29 cellular contexts compared by ENCODE assay signal in genomic region chr11:58127350-58127749, GRCh38. TPM values are rescaled to one million over a fixed set of nuclear protein-coding genes. Genes with fewer than 3 reads are reported as not detected.
"Had no signal": no experiment of that assay in that cellular context is flagged by ENCODE, and none has a peak within 500 bp of the region (broad histone marks: within the 10 kb centered on the region; RNA-seq: fewer than 3 reads in every experiment).

No MANE protein-coding gene starts in this region.

- H3K9me3 Mint-ChIP-seq: mesothelial cell of epicardium; naive B cell; nephron; stimulated activated memory B cell treated with anti-CD40 and anti-IgM and Interleukin-4, amounts not matched to agents 10 μg/mL and 1 μg/mL and 100 μg/mL, for 72 hours; stimulated activated naive CD8-positive, alpha-beta T cell treated with anti-CD3 and anti-CD28 coated beads, Interleukin-15, Interleukin-2, amounts not matched to agents 100 ng/mL and 50 ng/mL, for 24 hours had no signal

- H3K4me1 ChIP-seq: psoas muscle, right lobe of liver, spleen, testis, tibial nerve, upper lobe of right lung, vagina had no signal

- H3K4me3 Mint-ChIP-seq: mesothelial cell of epicardium; naive B cell; nephron; stimulated activated memory B cell treated with anti-CD40 and anti-IgM and Interleukin-4, amounts not matched to agents 10 μg/mL and 1 μg/mL and 100 μg/mL, for 72 hours; stimulated activated naive CD8-positive, alpha-beta T cell treated with anti-CD3 and anti-CD28 coated beads, Interleukin-15, Interleukin-2, amounts not matched to agents 100 ng/mL and 50 ng/mL, for 24 hours had no signal

- H3K4me1 Mint-ChIP-seq: mesothelial cell of epicardium; naive B cell; nephron; stimulated activated memory B cell treated with anti-CD40 and anti-IgM and Interleukin-4, amounts not matched to agents 10 μg/mL and 1 μg/mL and 100 μg/mL, for 72 hours had no signal

- H3K27ac Mint-ChIP-seq: mesothelial cell of epicardium; nephron; stimulated activated memory B cell treated with anti-CD40 and anti-IgM and Interleukin-4, amounts not matched to agents 10 μg/mL and 1 μg/mL and 100 μg/mL, for 72 hours; stimulated activated naive CD8-positive, alpha-beta T cell treated with anti-CD3 and anti-CD28 coated beads, Interleukin-15, Interleukin-2, amounts not matched to agents 100 ng/mL and 50 ng/mL, for 24 hours had no signal

- H3K4me3 ChIP-seq: coronary artery, hepatocyte, psoas muscle, right lobe of liver, spleen, testis, tibial nerve, upper lobe of right lung, vagina had no signal

- H2AFZ ChIP-seq: hepatocyte had no signal

- FAIRE-seq: islet of Langerhans had no signal

- H3K79me2 ChIP-seq: hepatocyte had no signal

- H3K27me3 ChIP-seq: hepatocyte, right lobe of liver, testis, tibial nerve, upper lobe of right lung, vagina had no signal

- H3K9me3 ChIP-seq: psoas muscle, right lobe of liver, spleen, testis, tibial nerve, upper lobe of right lung, vagina had no signal

- ATAC-seq: left lobe of liver; psoas muscle; right lobe of liver; stimulated activated memory B cell treated with anti-CD40 and anti-IgM and Interleukin-4, amounts not matched to agents 10 μg/mL and 1 μg/mL and 100 μg/mL, for 72 hours; upper lobe of right lung had no signal

- H3K36me3 Mint-ChIP-seq: mesothelial cell of epicardium; naive B cell; stimulated activated memory B cell treated with anti-CD40 and anti-IgM and Interleukin-4, amounts not matched to agents 10 μg/mL and 1 μg/mL and 100 μg/mL, for 72 hours had no signal

- H3K27me3 Mint-ChIP-seq: stimulated activated memory B cell treated with anti-CD40 and anti-IgM and Interleukin-4, amounts not matched to agents 10 μg/mL and 1 μg/mL and 100 μg/mL, for 72 hours had no signal

- H3K27ac ChIP-seq: coronary artery, hepatocyte, psoas muscle, right lobe of liver, spleen, testis, tibial nerve, upper lobe of right lung, vagina had no signal

- H3K4me2 ChIP-seq: hepatocyte had no signal

- DNase-seq: effector CD4-positive, alpha-beta T cell; foreskin melanocyte; head of caudate nucleus; naive B cell; psoas muscle; retina; right lobe of liver; spleen; stimulated activated CD4-positive, alpha-beta T cell treated with anti-CD3 and anti-CD28 coated beads, Interleukin-15, amount 100 ng/mL, for 24 hours; stimulated activated CD4-positive, alpha-beta T cell treated with anti-CD3 and anti-CD28 coated beads, Interleukin-1b, Interleukin-23, amount 100 ng/mL, for 48 hours; stimulated activated CD4-positive, alpha-beta T cell treated with anti-CD3 and anti-CD28 coated beads, Interleukin-4, amount 100 ng/mL, for 24 hours; testis; upper lobe of right lung had no signal

- H3K36me3 ChIP-seq: right lobe of liver, spleen, tibial nerve, upper lobe of right lung, vagina had no signal

RNA-seq across cellular contexts. Expression of gene OR9I1, which starts 2.0 kb away (rescaled TPM):
- total RNA-seq: dermis microvascular lymphatic vessel endothelial cell, hepatocyte, left lobe of liver, lower leg skin, mesothelial cell of epicardium, mucosa of gallbladder, omental fat pad, psoas muscle, right lobe of liver, skeletal muscle tissue, spleen, testis, tibial nerve, upper lobe of right lung, vagina had no signal
- polyA plus RNA-seq: esophagus, hepatocyte, psoas muscle, spleen had no signal
